ENCODE assay signal across 8 cellular contexts in the genomic region with DNA sequence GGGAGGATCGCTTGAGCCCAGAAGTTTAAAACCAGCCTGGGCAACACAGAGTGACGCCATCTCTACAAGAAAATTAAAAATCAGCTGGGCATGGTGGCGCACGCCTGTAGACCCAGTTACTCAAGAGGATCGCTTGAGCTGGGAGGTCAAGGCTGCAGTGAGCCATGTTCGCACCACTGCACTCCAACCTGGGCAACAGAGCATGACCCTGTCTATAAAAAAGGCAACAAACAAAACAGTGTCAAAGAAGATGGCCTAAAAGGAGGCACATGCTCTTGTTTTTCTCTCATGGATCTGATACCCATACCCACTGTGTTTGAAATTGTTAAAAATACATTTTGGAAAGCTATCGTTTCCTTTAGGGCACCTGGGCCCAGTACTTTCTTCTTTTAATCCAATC.
DNase-seq lines count a peak whose midpoint lies in the region; ATAC-seq and TF ChIP-seq lines count a peak whose summit lies in the region.
"Had no signal": no experiment of that assay in that cellular context is flagged by ENCODE, and none has a peak within 500 bp of the region (broad histone marks: within the 10 kb centered on the region; RNA-seq: fewer than 3 reads in every experiment).

No MANE protein-coding gene starts in this region.

- H3K79me2 ChIP-seq in GM23248 (ENCODE audit: insufficient read depth), result peaks cover 41% of the 10 kb centered on the region

- H3K9me3 ChIP-seq in GM23248 (ENCODE audit: low read depth), result no peaks in the 10 kb centered on the region
- no peaks in the 10 kb centered on the region for H3K9me3 ChIP-seq in stomach smooth muscle (ENCODE audit: control insufficient read depth in 2 of 2, low read length in 2 of 2)

- POLR2A ChIA-PET in activated CD8-positive, alpha-beta T cell treated with anti-CD3 and anti-CD28 coated beads for 36 hours (lab: Charles Lee), result interaction anchor here (0.7 to 0.9 kb wide), 4 partner anchors 28 to 251 kb away, joined by 3 read pairs; no protein-coding TSS in a partner anchor
- POLR2A ChIA-PET in RWPE1 (lab: Yijun Ruan, JAX; ENCODE audit: low non-redundant PET), result no interaction called here

- H3K27me3 Mint-ChIP-seq in activated CD8-positive, alpha-beta T cell treated with anti-CD3 and anti-CD28 coated beads for 36 hours, result no peaks in the 10 kb centered on the region

- WGBS in GM23248 (ENCODE audit: low coverage in 1 of 2, low lambda C conversion rate in 2 of 2, missing lambda C conversion rate in 2 of 2), 2 experiments, result 83% methylated on average over 7 of the region's 7 CpGs

- H3K4me2 ChIP-seq in GM23248 (ENCODE audit: unreplicated experiment), result peak overlapping the region; percentile 84

- H3K4me1 Mint-ChIP-seq in activated CD8-positive, alpha-beta T cell treated with anti-CD3 and anti-CD28 coated beads for 36 hours (ENCODE audit: low read depth), result peaks cover 40% of the 10 kb centered on the region

- DNase-seq in GM23248 (no peak), RWPE1 (ENCODE audit: low spot score) (no peak), omental fat pad (ENCODE audit: low spot score) (no peak)
- no peak for DNase-seq in activated CD8-positive, alpha-beta T cell treated with anti-CD3 and anti-CD28 coated beads for 36 hours

- H3K4me1 ChIP-seq in GM23248 (ENCODE audit: insufficient read depth) (peaks cover 20% of the 10 kb centered on the region), stomach smooth muscle (ENCODE audit: control insufficient read depth, insufficient read depth, low read length) (peaks cover 3% of the 10 kb centered on the region)

- H3K27ac ChIP-seq in GM23248 (peak overlapping the region; percentile 88), layer of hippocampus (ENCODE audit: low read depth, low read length) (peak overlapping the region; percentile 62), stomach smooth muscle (ENCODE audit: low read length) (peak overlapping the region; percentile 56), RWPE1 (no peak overlapping the region)

- H3K9me3 Mint-ChIP-seq in activated CD8-positive, alpha-beta T cell treated with anti-CD3 and anti-CD28 coated beads for 36 hours, result no peaks in the 10 kb centered on the region

- H3K4me3 ChIP-seq in GM23248 (peak overlapping the region; percentile 65), stomach smooth muscle (ENCODE audit: low read length in 2 of 2) (peak overlapping the region in 1 of 2 donors; percentile 17)
- H3K4me3 ChIP-seq: K562 had no signal

- no peaks in the 10 kb centered on the region for H4K20me1 ChIP-seq in GM23248 (ENCODE audit: insufficient read depth)

- H3K4me3 Mint-ChIP-seq in activated CD8-positive, alpha-beta T cell treated with anti-CD3 and anti-CD28 coated beads for 36 hours, result peak overlapping the region; percentile 73

- intact Hi-C loops in activated CD8-positive, alpha-beta T cell treated with anti-CD3 and anti-CD28 coated beads for 36 hours (cut with micrococcal nuclease), result no loop called here

- peak overlapping the region; percentile 69 for H2AFZ ChIP-seq in GM23248

- peak overlapping the region; percentile 80 for H3K9ac ChIP-seq in GM23248
- H3K9ac ChIP-seq in stomach smooth muscle (ENCODE audit: low read length in 2 of 2), result peak overlapping the region; percentile 14 to 30

- H3K9me2 ChIP-seq in GM23248 (ENCODE audit: insufficient read depth), result no peaks in the 10 kb centered on the region

- H3K27ac Mint-ChIP-seq in activated CD8-positive, alpha-beta T cell treated with anti-CD3 and anti-CD28 coated beads for 36 hours, result peak overlapping the region; percentile 93

- in situ Hi-C loops in GM23248 (cut with MboI), result no loop called here

- peaks cover 35% of the 10 kb centered on the region for H3F3A ChIP-seq in GM23248 (ENCODE audit: insufficient read depth)

- H3K36me3 Mint-ChIP-seq in activated CD8-positive, alpha-beta T cell treated with anti-CD3 and anti-CD28 coated beads for 36 hours (ENCODE audit: low read depth), result peaks cover 15% of the 10 kb centered on the region

- CTCF ChIA-PET in activated CD8-positive, alpha-beta T cell treated with anti-CD3 and anti-CD28 coated beads for 36 hours (lab: Charles Lee), result no interaction called here
- CTCF ChIA-PET in RWPE1 (lab: Yijun Ruan, JAX), result no interaction called here

- H3K36me3 ChIP-seq in GM23248 (ENCODE audit: low read depth) (0 out of 2 replicates have a peak, but pooled peaks cover 4% of the 10 kb centered on the region), stomach smooth muscle (ENCODE audit: control insufficient read depth in 2 of 2, insufficient read depth in 2 of 2, low read length in 2 of 2) (peaks cover 2 to 7% of the 10 kb centered on the region in 2 donors)

- no peaks in the 10 kb centered on the region for H3K27me3 ChIP-seq in GM23248 (replicated peaks; ENCODE audit: insufficient read depth)
- H3K27me3 ChIP-seq in layer of hippocampus (ENCODE audit: control insufficient read depth, insufficient read depth, low read length), result no peaks in the 10 kb centered on the region
- no peaks in the 10 kb centered on the region for H3K27me3 ChIP-seq in stomach smooth muscle (ENCODE audit: control insufficient read depth in 1 of 2, insufficient read depth in 2 of 2, low read length in 2 of 2)

- TF ChIP-seq CTCF in activated CD8-positive, alpha-beta T cell treated with anti-CD3 and anti-CD28 coated beads for 36 hours (IDR thresholded peaks at IDR 0.05), result no peak
- TF ChIP-seq CTCF in RWPE1 (conservative IDR thresholded peaks at IDR 0.05; ENCODE audit: low read depth) (no peak), omental fat pad (IDR thresholded peaks at IDR 0.05) (no peak)

- ATAC-seq in activated CD8-positive, alpha-beta T cell treated with anti-CD3 and anti-CD28 coated beads for 36 hours, result no peak
- ATAC-seq in omental fat pad (ENCODE audit: low FRiP score) (no peak), GM21723 (IDR thresholded peaks at IDR 0.05; ENCODE audit: unreplicated experiment) (no peak)
- ATAC-seq: K562 had no signal
